In genomic region chrX:10023821-10024220, GRCh38 we compare ENCODE assay signal across 38 cellular contexts. TPM values are rescaled to one million over a fixed set of nuclear protein-coding genes. Genes with fewer than 3 reads are reported as not detected.
"Had no signal": no experiment of that assay in that cellular context is flagged by ENCODE, and none has a peak within 500 bp of the region (broad histone marks: within the 10 kb centered on the region; RNA-seq: fewer than 3 reads in every experiment).

No MANE protein-coding gene starts in this region.

- H3K9me3 Mint-ChIP-seq: activated B cell treated with CpG ODN at 0.5 μM for 24 hours; activated CD4-positive, alpha-beta memory T cell treated with anti-CD3 and anti-CD28 coated beads for 36 hours; activated CD4-positive, alpha-beta T cell treated with anti-CD3 and anti-CD28 coated beads, Interleukin-2, amount 10 ng/mL, durations not matched to agents 24 days and 14 days; activated CD8-positive, alpha-beta T cell treated with anti-CD3 and anti-CD28 coated beads for 36 hours; activated naive CD4-positive, alpha-beta T cell treated with anti-CD3 and anti-CD28 coated beads for 36 hours; activated naive CD4-positive, alpha-beta T cell treated with anti-CD3 and anti-CD28 coated beads, Interleukin-2, amount 50 U/mL, for 72 hours; activated naive CD8-positive, alpha-beta T cell treated with anti-CD3 and anti-CD28 coated beads for 36 hours; activated T-cell treated with anti-CD3 and anti-CD28 coated beads, Interleukin-2, amount 50 U/mL, for 4 hours; activated T-helper 1 cell treated with anti-CD3 and anti-CD28 coated beads, Interleukin-12 subunit alpha, Interleukin-12 subunit beta, Interleukin-2, Interleukin-4 antibody, amounts not matched to agents 30 ng/mL and 10 ng/mL and 1 ng/mL, durations not matched to agents 14 hours and 24 hours and 36 hours; activated T-helper 17 cell treated with anti-CD3 and anti-CD28 coated beads, Interleukin-2, amount 50 U/mL, for 72 hours; T-cell had no signal

- H3K27ac ChIP-seq: adrenal gland, body of pancreas, breast epithelium, VCaP had no signal

- H3K27ac Mint-ChIP-seq: activated B cell treated with CpG ODN at 0.5 μM for 24 hours; activated CD4-positive, alpha-beta memory T cell treated with anti-CD3 and anti-CD28 coated beads for 36 hours; activated CD4-positive, alpha-beta T cell treated with anti-CD3 and anti-CD28 coated beads, Interleukin-2, amount 10 ng/mL, durations not matched to agents 24 days and 14 days; activated CD8-positive, alpha-beta T cell treated with anti-CD3 and anti-CD28 coated beads for 36 hours; activated naive CD4-positive, alpha-beta T cell treated with anti-CD3 and anti-CD28 coated beads for 36 hours; activated naive CD4-positive, alpha-beta T cell treated with anti-CD3 and anti-CD28 coated beads, Interleukin-2, amount 50 U/mL, for 72 hours; activated naive CD8-positive, alpha-beta T cell treated with anti-CD3 and anti-CD28 coated beads for 36 hours; activated T-cell treated with anti-CD3 and anti-CD28 coated beads, Interleukin-2, amount 50 U/mL, for 72 hours; activated T-helper 1 cell treated with anti-CD3 and anti-CD28 coated beads, Interleukin-12 subunit alpha, Interleukin-12 subunit beta, Interleukin-2, Interleukin-4 antibody, amounts not matched to agents 30 ng/mL and 10 ng/mL and 1 ng/mL, durations not matched to agents 14 hours and 24 hours and 36 hours; activated T-helper 17 cell treated with anti-CD3 and anti-CD28 coated beads, Interleukin-2, amount 50 U/mL, for 72 hours; T-cell; T-helper 17 cell had no signal

- H3K4me1 Mint-ChIP-seq: activated T-helper 17 cell treated with anti-CD3 and anti-CD28 coated beads, Interleukin-2, amount 50 U/mL, for 72 hours had no signal

- H3K4me1 ChIP-seq: breast epithelium had no signal

- H3K27me3 ChIP-seq: adrenal gland, body of pancreas, brain microvascular endothelial cell had no signal

- H3K4me3 ChIP-seq: adrenal gland, body of pancreas, breast epithelium had no signal

- H3K36me3 ChIP-seq: adrenal gland, brain microvascular endothelial cell, breast epithelium had no signal

- H3K36me3 Mint-ChIP-seq: activated CD4-positive, alpha-beta memory T cell treated with anti-CD3 and anti-CD28 coated beads for 36 hours; activated naive CD4-positive, alpha-beta T cell treated with anti-CD3 and anti-CD28 coated beads, Interleukin-2, amount 50 U/mL, for 72 hours had no signal

- FAIRE-seq: astrocyte, TTC549 had no signal

- ATAC-seq: activated CD8-positive, alpha-beta T cell treated with anti-CD3 and anti-CD28 coated beads for 36 hours; activated naive CD4-positive, alpha-beta T cell treated with anti-CD3 and anti-CD28 coated beads, Interleukin-2, amount 50 U/mL, for 72 hours; activated T-cell treated with anti-CD3 and anti-CD28 coated beads, Interleukin-2, amount 50 U/mL, for 4 hours; activated T-cell treated with anti-CD3 and anti-CD28 coated beads, Interleukin-2, amount 50 U/mL, for 72 hours; activated T-helper 17 cell treated with anti-CD3 and anti-CD28 coated beads, Interleukin-2, amount 50 U/mL, for 72 hours; body of pancreas; T-cell; T-helper 17 cell had no signal

- H3K4me3 Mint-ChIP-seq: activated B cell treated with CpG ODN at 0.5 μM for 24 hours; activated CD4-positive, alpha-beta memory T cell treated with anti-CD3 and anti-CD28 coated beads for 36 hours; activated CD4-positive, alpha-beta T cell treated with anti-CD3 and anti-CD28 coated beads, Interleukin-2, amount 10 ng/mL, durations not matched to agents 24 days and 14 days; activated CD8-positive, alpha-beta T cell treated with anti-CD3 and anti-CD28 coated beads for 36 hours; activated naive CD4-positive, alpha-beta T cell treated with anti-CD3 and anti-CD28 coated beads for 36 hours; activated naive CD8-positive, alpha-beta T cell treated with anti-CD3 and anti-CD28 coated beads for 36 hours; activated T-cell treated with anti-CD3 and anti-CD28 coated beads, Interleukin-2, amount 50 U/mL, for 4 hours; activated T-cell treated with anti-CD3 and anti-CD28 coated beads, Interleukin-2, amount 50 U/mL, for 72 hours; activated T-helper 1 cell treated with anti-CD3 and anti-CD28 coated beads, Interleukin-12 subunit alpha, Interleukin-12 subunit beta, Interleukin-2, Interleukin-4 antibody, amounts not matched to agents 30 ng/mL and 10 ng/mL and 1 ng/mL, durations not matched to agents 14 hours and 24 hours and 36 hours; activated T-helper 17 cell treated with anti-CD3 and anti-CD28 coated beads, Interleukin-2, amount 50 U/mL, for 72 hours; T-cell; T-helper 17 cell had no signal

- H3K9me3 ChIP-seq: adrenal gland, body of pancreas, breast epithelium had no signal

- H3K27me3 Mint-ChIP-seq: activated B cell treated with CpG ODN at 0.5 μM for 24 hours; activated CD4-positive, alpha-beta memory T cell treated with anti-CD3 and anti-CD28 coated beads for 36 hours; activated CD4-positive, alpha-beta T cell treated with anti-CD3 and anti-CD28 coated beads, Interleukin-2, amount 10 ng/mL, durations not matched to agents 24 days and 14 days; activated CD8-positive, alpha-beta T cell treated with anti-CD3 and anti-CD28 coated beads for 36 hours; activated naive CD8-positive, alpha-beta T cell treated with anti-CD3 and anti-CD28 coated beads for 36 hours; activated T-helper 17 cell treated with anti-CD3 and anti-CD28 coated beads, Interleukin-2, amount 50 U/mL, for 72 hours; T-cell; T-helper 17 cell had no signal

- DNase-seq: activated B cell treated with CpG ODN at 0.5 μM for 24 hours; activated CD4-positive, alpha-beta memory T cell treated with anti-CD3 and anti-CD28 coated beads for 36 hours; activated CD4-positive, alpha-beta T cell treated with anti-CD3 and anti-CD28 coated beads for 4 hours; activated CD4-positive, alpha-beta T cell treated with anti-CD3 and anti-CD28 coated beads, Interleukin-2, amount 10 ng/mL, durations not matched to agents 24 days and 14 days; activated CD4-positive, alpha-beta T cell treated with anti-CD3 and anti-CD28 coated beads, Interleukin-2, amount 50 U/mL, for 1 hour; activated CD4-positive, alpha-beta T cell treated with anti-CD3 and anti-CD28 coated beads, Interleukin-2, amount 50 U/mL, for 4 hours; activated CD4-positive, CD25-positive, alpha-beta regulatory T cell treated with anti-CD3 and anti-CD28 coated beads, Interleukin-2, amount 50 U/mL, for 72 hours; activated CD8-positive, alpha-beta memory T cell treated with anti-CD3 and anti-CD28 coated beads, Interleukin-2, amount 50 U/mL, for 4 hours; activated CD8-positive, alpha-beta T cell treated with anti-CD3 and anti-CD28 coated beads for 36 hours; activated effector memory CD4-positive, alpha-beta T cell treated with anti-CD3 and anti-CD28 coated beads, Interleukin-2, amount 50 U/mL, for 16 hours; activated gamma-delta T cell treated with Interleukin-2 at 50 U/mL for 16 hours; activated naive CD4-positive, alpha-beta T cell; activated naive CD4-positive, alpha-beta T cell treated with anti-CD3 and anti-CD28 coated beads for 36 hours; activated naive CD4-positive, alpha-beta T cell treated with anti-CD3 and anti-CD28 coated beads, Interleukin-2, amount 50 U/mL, for 16 hours; activated naive CD8-positive, alpha-beta T cell treated with anti-CD3 and anti-CD28 coated beads for 36 hours; activated T-cell treated with anti-CD3 and anti-CD28 coated beads for 4 hours; activated T-cell treated with anti-CD3 and anti-CD28 coated beads, Interleukin-2, amount 50 U/mL, for 1 hour; activated T-cell treated with anti-CD3 and anti-CD28 coated beads, Interleukin-2, amount 50 U/mL, for 4 hours; activated T-cell treated with anti-CD3 and anti-CD28 coated beads, Interleukin-2, amount 50 U/mL, for 72 hours; adrenal gland; amniotic stem cell; body of pancreas; brain microvascular endothelial cell; central memory CD4-positive, alpha-beta T cell; T-cell; T-helper 17 cell had no signal

RNA-seq across cellular contexts. Expression of gene CLDN34, which starts 56.7 kb away (rescaled TPM):
- total RNA-seq: activated B cell treated with CpG ODN at 0.5 μM for 24 hours; activated CD4-positive, alpha-beta memory T cell treated with anti-CD3 and anti-CD28 coated beads for 36 hours; activated CD4-positive, alpha-beta T cell treated with anti-CD3 and anti-CD28 coated beads, Interleukin-2, amount 10 ng/mL, durations not matched to agents 24 days and 14 days; activated CD8-positive, alpha-beta memory T cell treated with anti-CD3 and anti-CD28 coated beads for 36 hours; activated CD8-positive, alpha-beta T cell treated with anti-CD3 and anti-CD28 coated beads for 36 hours; activated naive CD4-positive, alpha-beta T cell treated with anti-CD3 and anti-CD28 coated beads for 36 hours; activated naive CD4-positive, alpha-beta T cell treated with anti-CD3 and anti-CD28 coated beads, Interleukin-2, amount 50 U/mL, for 72 hours; activated naive CD8-positive, alpha-beta T cell treated with anti-CD3 and anti-CD28 coated beads for 36 hours; activated T-cell treated with anti-CD3 and anti-CD28 coated beads, Interleukin-2, amount 50 U/mL, for 4 hours; activated T-cell treated with anti-CD3 and anti-CD28 coated beads, Interleukin-2, amount 50 U/mL, for 72 hours; activated T-helper 1 cell treated with anti-CD3 and anti-CD28 coated beads, Interleukin-12 subunit alpha, Interleukin-12 subunit beta, Interleukin-2, Interleukin-4 antibody, amounts not matched to agents 30 ng/mL and 10 ng/mL and 1 ng/mL, durations not matched to agents 14 hours and 24 hours and 36 hours; activated T-helper 17 cell treated with anti-CD3 and anti-CD28 coated beads, Interleukin-2, amount 50 U/mL, for 72 hours; cardiac septum; T-cell; T-helper 1 cell treated with Interleukin-12 subunit alpha and Interleukin-12 subunit beta and Interleukin-4 antibody, amounts not matched to agents 30 ng/mL and 1 ng/mL, for 36 hours; T-helper 17 cell; T-helper 2 cell treated with Interferon-gamma antibody and Interleukin-4, amounts not matched to agents 100 ng/mL and 5 ng/mL, for 36 hours had no signal
- polyA plus RNA-seq: aorta had no signal
